1 cellular context compared by ENCODE assay signal in genomic region chr3:191329654-191330308, GRCh38.
TF ChIP-seq lines count a peak whose summit lies in the region.

No MANE protein-coding gene starts in this region.

TF ChIP-seq in H1, 55 proteins besides CTCF, POLR2A, EP300 and RAD21:
- no peak for TF ChIP-seq HDAC2 (IDR thresholded peaks at IDR 0.05; ENCODE audit: borderline replicate concordance in 1 of 2, low read depth in 2 of 2, low read length in 2 of 2)
- TF ChIP-seq SIN3A (conservative IDR thresholded peaks at IDR 0.05 in 1 of 2, IDR thresholded peaks at IDR 0.05 in 1 of 2; ENCODE audit: low read depth in 1 of 2, low read length in 2 of 2) = peak in 1 of 2 experiments; percentile 70; a peak in 1 of 4 replicates
- TF ChIP-seq KDM5A (IDR thresholded peaks at IDR 0.05; ENCODE audit: low read length) = no peak
- TF ChIP-seq TCF12 (IDR thresholded peaks at IDR 0.05; ENCODE audit: low read depth, low read length) = no peak
- no peak for TF ChIP-seq CREB1 (IDR thresholded peaks at IDR 0.05)
- TF ChIP-seq SP4 (IDR thresholded peaks at IDR 0.05; ENCODE audit: low read length) = no peak
- TF ChIP-seq CHD1 (IDR thresholded peaks at IDR 0.05; ENCODE audit: low read depth, low read length) = no peak
- no peak for TF ChIP-seq YY1 (IDR thresholded peaks at IDR 0.05; ENCODE audit: low read depth, low read length)
- no peak for TF ChIP-seq ZNF274 (IDR thresholded peaks at IDR 0.05; ENCODE audit: borderline replicate concordance, extremely low read depth, low read length)
- peak; percentile 71 for TF ChIP-seq ASH2L (IDR thresholded peaks at IDR 0.05; ENCODE audit: low read length)
- no peak for TF ChIP-seq NRF1 (IDR thresholded peaks at IDR 0.05; ENCODE audit: low read depth, low read length)
- TF ChIP-seq TEAD4 (IDR thresholded peaks at IDR 0.05; ENCODE audit: low read depth, low read length) = no peak
- TF ChIP-seq KDM1A (IDR thresholded peaks at IDR 0.05; ENCODE audit: borderline replicate concordance, low read length) = no peak
- TF ChIP-seq KDM4A (IDR thresholded peaks at IDR 0.05; ENCODE audit: low read depth, low read length, severe bottlenecking) = peak; percentile 34
- no peak for TF ChIP-seq EGR1 (IDR thresholded peaks at IDR 0.05; ENCODE audit: borderline replicate concordance, low read depth, low read length)
- TF ChIP-seq TBP (IDR thresholded peaks at IDR 0.05; ENCODE audit: low read depth, low read length) = 0 out of 2 replicates have a peak, but pooled peaks have one; percentile 9
